10 cellular contexts compared by ENCODE assay signal in genomic region chr11:12841946-12842630, GRCh38.
DNase-seq lines count a peak whose midpoint lies in the region; TF ChIP-seq lines count a peak whose summit lies in the region.
"Had no signal": no experiment of that assay in that cellular context is flagged by ENCODE, and none has a peak within 500 bp of the region (broad histone marks: within the 10 kb centered on the region; RNA-seq: fewer than 3 reads in every experiment).

No MANE protein-coding gene starts in this region.

- WGBS in endodermal cell (ENCODE audit: insufficient coverage in 1 of 2, insufficient read length in 1 of 2), 2 experiments = 62 to 70% methylated on average over 5 to 9 of the region's 9 CpGs
- 5% methylated on average over 9 of the region's 9 CpGs for WGBS in prostate gland

- intact Hi-C loops in prostate gland (cut with DNase I) = no loop called here

- peak; percentile 10 for DNase-seq in NCI-H1694 (lab: John Stamatoyannopoulos, UW)
- no peak for DNase-seq in NCI-H1694 treated with DMSO at 0.1 percent for 48 hours (lab: John Stamatoyannopoulos, UW)
- peak; percentile 91 for DNase-seq in NCI-H748 (lab: John Stamatoyannopoulos, UW; ENCODE audit: unreplicated experiment)
- no peak for DNase-seq in endodermal cell
- DNase-seq in prostate gland (ENCODE audit: low spot score) = peak; percentile 28
- DNase-seq in cortex of kidney (lab: John Stamatoyannopoulos, UW) = no peak
- DNase-seq in ecto neural progenitor cell (ENCODE audit: low spot score) = no peak
- DNase-seq in ureter (ENCODE audit: low spot score) = no peak

- H3K27ac Mint-ChIP-seq in endodermal cell = peak overlapping the region; percentile 14
- H3K27ac Mint-ChIP-seq: B cell, memory B cell had no signal

- TF ChIP-seq POLR2A in prostate gland (IDR thresholded peaks at IDR 0.05) = no peak

- H3K9me3 ChIP-seq in endodermal cell (ENCODE audit: control insufficient read depth, low read length) (no peaks in the 10 kb centered on the region), prostate gland (no peaks in the 10 kb centered on the region)

- no peak for TF ChIP-seq CTCF in endodermal cell (conservative IDR thresholded peaks at IDR 0.05)
- TF ChIP-seq CTCF in prostate gland (IDR thresholded peaks at IDR 0.05) = no peak

- H3K4me3 ChIP-seq in endodermal cell (ENCODE audit: low read length) = no peak overlapping the region
- H3K4me3 ChIP-seq in prostate gland = no peak overlapping the region

- H3K27me3 Mint-ChIP-seq in endodermal cell (ENCODE audit: insufficient read depth) = no peaks in the 10 kb centered on the region

- no peaks in the 10 kb centered on the region for H3K36me3 Mint-ChIP-seq in endodermal cell (ENCODE audit: low read depth)
- H3K36me3 Mint-ChIP-seq: memory B cell had no signal

- H3K9me3 Mint-ChIP-seq in endodermal cell = peaks cover 2% of the 10 kb centered on the region

- peaks cover 21% of the 10 kb centered on the region for H3K4me1 ChIP-seq in endodermal cell (ENCODE audit: control insufficient read depth, insufficient read depth, low read length)
- H3K4me1 ChIP-seq in prostate gland (replicated peaks) = peaks cover 10% of the 10 kb centered on the region

- H3K4me3 Mint-ChIP-seq in endodermal cell = no peak overlapping the region
- H3K4me3 Mint-ChIP-seq: B cell, memory B cell had no signal

- H3K27me3 ChIP-seq in endodermal cell (ENCODE audit: control insufficient read depth, insufficient read depth, low read length, poor library complexity, severe bottlenecking) (no peaks in the 10 kb centered on the region), prostate gland (replicated peaks; ENCODE audit: insufficient read depth) (no peaks in the 10 kb centered on the region)

- H3K27ac ChIP-seq in endodermal cell (ENCODE audit: low read depth, low read length) = peak overlapping the region; percentile 98
- peak overlapping the region; percentile 18 to 50 for H3K27ac ChIP-seq in prostate gland

- H3K9ac ChIP-seq in endodermal cell (ENCODE audit: extremely low read depth, low read length, poor library complexity, severe bottlenecking) = no peak overlapping the region

- H3K36me3 ChIP-seq in endodermal cell (ENCODE audit: control insufficient read depth, insufficient read depth, low read length) = no peaks in the 10 kb centered on the region
- H3K36me3 ChIP-seq in prostate gland = no peaks in the 10 kb centered on the region

- H3K4me1 Mint-ChIP-seq in endodermal cell = peaks cover 50% of the 10 kb centered on the region
- H3K4me1 Mint-ChIP-seq: B cell, memory B cell had no signal

Comparison
In these comparisons a context has a peak if more than half of its experiments do, and no peak if none do; other contexts are left out.
1. DNase-seq: peak in NCI-H1694 (single experiment), NCI-H748 (single experiment) and prostate gland (single experiment); none in NCI-H1694 treated with DMSO at 0.1 percent for 48 hours (single experiment), endodermal cell (single experiment), cortex of kidney (single experiment), ecto neural progenitor cell (single experiment) and ureter (single experiment).